Comparison of ENCODE assay signal across 8 cellular contexts in genomic region chr21:44875341-44875740, GRCh38. TPM values are rescaled to one million over a fixed set of nuclear protein-coding genes. Genes with fewer than 3 reads are reported as not detected.
A peak's percentile ranks its signal among the peaks of the same experiment; 100 is the strongest.
DNase-seq lines count a peak whose midpoint lies in the region; ATAC-seq and TF ChIP-seq lines count a peak whose summit lies in the region.

No MANE protein-coding gene starts in this region.

- TF ChIP-seq CTCF in NB4 (IDR thresholded peaks at IDR 0.05; ENCODE audit: low read depth, low read length) (no peak), mammary epithelial cell (conservative IDR thresholded peaks at IDR 0.05 in 1 of 2, IDR thresholded peaks at IDR 0.05 in 1 of 2; ENCODE audit: extremely low read depth in 1 of 2, insufficient read depth in 1 of 2, low read depth in 1 of 2, low read length in 2 of 2) (peak in 1 of 2 donors; percentile 47), lung (IDR thresholded peaks at IDR 0.05; ENCODE audit: control extremely low read depth, extremely low read depth) (no peak), uterus (IDR thresholded peaks at IDR 0.05) (peak in 2 of 4 experiments; percentile 20 to 29)

- dilution Hi-C loops in mammary epithelial cell (cut with HindIII; ENCODE audit: low sequenced_read_pairs), result loop anchor here (10.0 kb wide), 1 partner anchor 71 kb away; the partner anchor contains the start of gene UBE2G2

- peak overlapping the region; percentile 67 for H3K9ac ChIP-seq in mammary epithelial cell (ENCODE audit: insufficient read depth, low read length)

- DNase-seq in EL (peak; percentile 58), NB4 (ENCODE audit: low read depth) (peak; percentile 74), mammary epithelial cell (peak; percentile 73), lung (ENCODE audit: low spot score) (no peak), uterus (no peak), retina (no peak)
- no peak for DNase-seq in stimulated activated CD8-positive, alpha-beta memory T cell treated with anti-CD3 and anti-CD28 coated beads, Interleukin-4, amount 100 ng/mL, for 48 hours

- no peaks in the 10 kb centered on the region for H4K20me1 ChIP-seq in mammary epithelial cell (ENCODE audit: insufficient read depth, low read length)

- H3K79me2 ChIP-seq in mammary epithelial cell (ENCODE audit: insufficient read depth, low read length), result peaks cover 32% of the 10 kb centered on the region

- CTCF ChIA-PET in mammary epithelial cell (lab: Charles Lee; ENCODE audit: low non-redundant PET), result interaction anchor here (0.6 to 1.1 kb wide), 2 partner anchors 101 to 365 kb away, joined by 3 read pairs; no protein-coding TSS in a partner anchor

- no TSS peak for BruUV-seq in mammary epithelial cell (replicated peaks; lab: Mats Ljungman, UMichigan)

- 8% methylated on average over 8 of the region's 8 CpGs for WGBS in mammary epithelial cell (ENCODE audit: low coverage, missing lambda C conversion rate)
- WGBS in lung, 2 donors, result 15 to 16% methylated on average over 8 of the region's 8 CpGs

- peak overlapping the region; percentile 90 for H2AFZ ChIP-seq in mammary epithelial cell (ENCODE audit: low read depth, low read length)

- H3K27me3 ChIP-seq in mammary epithelial cell (ENCODE audit: insufficient read depth, low read length) (no peaks in the 10 kb centered on the region), lung (ENCODE audit: control insufficient read depth, insufficient read depth) (no peaks in the 10 kb centered on the region), uterus (no peaks in the 10 kb centered on the region)

- peak overlapping the region; percentile 95 for H3K4me2 ChIP-seq in mammary epithelial cell (ENCODE audit: insufficient read depth, low read depth, low read length)

- H3K9me3 ChIP-seq in mammary epithelial cell (replicated peaks; ENCODE audit: insufficient read depth, low read length) (no peaks in the 10 kb centered on the region), lung (ENCODE audit: control insufficient read depth in 2 of 2, insufficient read depth in 1 of 2, low read length in 1 of 2) (no peaks in the 10 kb centered on the region), uterus (no peaks in the 10 kb centered on the region)

- TF ChIP-seq POLR2A in NB4 (IDR thresholded peaks at IDR 0.05; ENCODE audit: extremely low read depth, insufficient read length), result no peak
- TF ChIP-seq POLR2A in uterus (IDR thresholded peaks at IDR 0.05), result no peak

- peaks cover 40% of the 10 kb centered on the region for H3K4me1 ChIP-seq in mammary epithelial cell (ENCODE audit: insufficient read depth, low read length)
- H3K4me1 ChIP-seq in lung (ENCODE audit: control insufficient read depth in 2 of 2, insufficient read depth in 2 of 2, low read length in 2 of 2), result peaks cover 12 to 13% of the 10 kb centered on the region in 2 donors
- peaks cover 15 to 25% of the 10 kb centered on the region in 2 donors for H3K4me1 ChIP-seq in uterus

- ATAC-seq in lung (ENCODE audit: insufficient read depth, low FRiP score), result no peak
- ATAC-seq in GM21423 (IDR thresholded peaks at IDR 0.05; ENCODE audit: unreplicated experiment), result no peak

- no peak overlapping the region for H3K4me3 ChIP-seq in NB4 (ENCODE audit: low read depth, low read length)
- H3K4me3 ChIP-seq in mammary epithelial cell (replicated peaks in 1 of 3; ENCODE audit: insufficient read depth in 1 of 3, low read depth in 2 of 3, low read length in 3 of 3), result peak overlapping the region in 2 of 3 experiments; percentile 75 to 86
- no peak overlapping the region for H3K4me3 ChIP-seq in lung
- peak overlapping the region; percentile 66 to 90 for H3K4me3 ChIP-seq in uterus

- intact Hi-C loops in mammary epithelial cell (cut with micrococcal nuclease), result loop anchor here (1.0 kb wide), 1 partner anchor 75 kb away; no protein-coding TSS in a partner anchor
- intact Hi-C loops in uterus (cut with DNase I; ENCODE audit: low total_unique reads), result no loop called here

- H3K27ac ChIP-seq in mammary epithelial cell (ENCODE audit: insufficient read depth, low read depth, low read length) (peak overlapping the region; percentile 61), lung (ENCODE audit: low read depth in 1 of 2, low read length in 1 of 2) (peak overlapping the region; percentile 91 to 92), uterus (peak overlapping the region; percentile 87 to 89)

- in situ Hi-C loops in mammary epithelial cell (cut with MboI; ENCODE audit: low sequenced_read_pairs in 2 of 2), result no loop called here

- no peaks in the 10 kb centered on the region for H3K36me3 ChIP-seq in mammary epithelial cell (ENCODE audit: insufficient read depth, low read length)
- H3K36me3 ChIP-seq in lung (ENCODE audit: control insufficient read depth in 2 of 2, insufficient read depth in 2 of 2, low read length in 2 of 2), result no peaks in the 10 kb centered on the region
- no peaks in the 10 kb centered on the region for H3K36me3 ChIP-seq in uterus

RNA-seq across cellular contexts. Expression of gene PTTG1IP, which starts 1.9 kb away (rescaled TPM):
- total RNA-seq in mammary epithelial cell (100 to 1,000 TPM; 131 to 269 TPM), lung (100 to 1,000 TPM; 243 to 247 TPM), uterus (100 to 1,000 TPM; 108 to 202 (median 146) TPM)
- polyA plus RNA-seq in mammary epithelial cell (146 TPM), lung (100 to 1,000 TPM; 139 to 209 TPM)
- 174 TPM for polyA minus RNA-seq in mammary epithelial cell

RNA-seq across cellular contexts. Expression of gene ITGB2, which starts 45.4 kb away (rescaled TPM):
- total RNA-seq in mammary epithelial cell (1 to 10 TPM in 1 of 2 donors, not detected in 1; 2.7 TPM), lung (100 to 1,000 TPM in 1 of 2 donors, 10 to 100 TPM in 1; 52.9 to 246 TPM), uterus (10 to 100 TPM; 20.2 to 46.8 (median 21.0) TPM)
- polyA plus RNA-seq in mammary epithelial cell (1.8 TPM), lung (100 to 1,000 TPM; 128 to 376 TPM)
- polyA minus RNA-seq in mammary epithelial cell, result not detected

RNA-seq across cellular contexts. Expression of gene SUMO3, which starts 57.5 kb away (rescaled TPM):
- 10 to 100 TPM; 58.1 to 58.8 TPM for total RNA-seq in mammary epithelial cell
- 89.6 TPM for polyA plus RNA-seq in mammary epithelial cell
- polyA minus RNA-seq in mammary epithelial cell, result 52.9 TPM
- total RNA-seq in lung, result 10 to 100 TPM; 45.5 to 86.5 TPM
- polyA plus RNA-seq in lung, result 10 to 100 TPM; 40.4 to 96.4 TPM
- total RNA-seq in uterus, result 10 to 100 TPM; 62.6 to 88.4 (median 67.4) TPM

Comparison
In these comparisons a context has a peak if more than half of its experiments do, and no peak if none do; other contexts are left out.
1. DNase-seq: peak in EL (single experiment), NB4 (single experiment) and mammary epithelial cell (single experiment); none in lung (single experiment), uterus (0 of 2), stimulated activated CD8-positive, alpha-beta memory T cell treated with anti-CD3 and anti-CD28 coated beads, Interleukin-4, amount 100 ng/mL, for 48 hours (single experiment) and retina (single experiment).
2. H3K4me3 ChIP-seq: peak in mammary epithelial cell (2 of 3) and uterus (2 of 2); none in NB4 (single experiment) and lung (single experiment).
3. RNA of gene ITGB2, which starts 45.4 kb away (total RNA-seq): 52.9 to 246 TPM in lung and 20.2 to 46.8 TPM in uterus; 2.7 TPM in mammary epithelial cell; every median in the first group is over 4 times any median in the second.
4. Peak in every context shown above with its lines, with median percentiles within 50 percentile points of each other: H3K27ac ChIP-seq.